In genomic region chr13:30114586-30115256, GRCh38 we compare ENCODE assay signal across 8 cellular contexts.
A peak's percentile ranks its signal among the peaks of the same experiment; 100 is the strongest.
DNase-seq lines count a peak whose midpoint lies in the region; ATAC-seq and TF ChIP-seq lines count a peak whose summit lies in the region.

No MANE protein-coding gene starts in this region.

- ATAC-seq in HG03095 (IDR thresholded peaks at IDR 0.05; ENCODE audit: unreplicated experiment) = peak; percentile 88
- peak; percentile 92 for ATAC-seq in central memory CD8-positive, alpha-beta T cell (replicated peaks; ENCODE audit: extremely low read depth, poor library complexity, severe bottlenecking)

- H3K9me3 Mint-ChIP-seq in central memory CD8-positive, alpha-beta T cell = no peaks in the 10 kb centered on the region

- no peaks in the 10 kb centered on the region for H3K27me3 ChIP-seq in kidney epithelial cell (ENCODE audit: control insufficient read depth, insufficient read depth, low read length)

- peak; percentile 77 for DNase-seq in ACHN
- peak; percentile 54 for DNase-seq in NCI-H2171 (lab: John Stamatoyannopoulos, UW)
- DNase-seq in activated CD4-positive, CD25-positive, alpha-beta regulatory T cell (lab: John Stamatoyannopoulos, UW) = peak; percentile 84 to 94 (median 91)
- DNase-seq in central memory CD8-positive, alpha-beta T cell (ENCODE audit: low spot score in 2 of 2) = peak; percentile 88 to 95
- peak; percentile 39 for DNase-seq in kidney epithelial cell (ENCODE audit: low read depth)
- peak; percentile 84 to 92 for DNase-seq in stimulated activated CD4-positive, alpha-beta T cell treated with anti-CD3 and anti-CD28 coated beads, Interleukin-15, amount 100 ng/mL, for 48 hours (ENCODE audit: low read depth in 2 of 2)

- H3K27ac Mint-ChIP-seq in central memory CD8-positive, alpha-beta T cell (ENCODE audit: low read depth) = peak overlapping the region; percentile 73

- peaks cover 29% of the 10 kb centered on the region for H3K4me1 Mint-ChIP-seq in central memory CD8-positive, alpha-beta T cell

- peak overlapping the region; percentile 78 for H3K4me3 Mint-ChIP-seq in central memory CD8-positive, alpha-beta T cell

- in situ Hi-C loops in ACHN (cut with HindIII; ENCODE audit: low pct_ligation_motif_present, low pct_unique_long_range_greater_than_20kb, low sequenced_read_pairs) = loop anchor here (25.0 kb wide), 1 partner anchor 352 kb away; no protein-coding TSS in a partner anchor

- TF ChIP-seq POLR2A in GM18526 (IDR thresholded peaks at IDR 0.05; ENCODE audit: extremely low read depth, insufficient read length) = peak; percentile 33

- H3K36me3 ChIP-seq in kidney epithelial cell (ENCODE audit: control insufficient read depth, insufficient read depth, low read length) = no peaks in the 10 kb centered on the region

- H3K27me3 Mint-ChIP-seq in central memory CD8-positive, alpha-beta T cell = no peaks in the 10 kb centered on the region

- peak; percentile 85 for TF ChIP-seq CTCF in kidney epithelial cell (IDR thresholded peaks at IDR 0.05; ENCODE audit: insufficient read depth, low read length, poor library complexity, severe bottlenecking)

- H3K36me3 Mint-ChIP-seq in central memory CD8-positive, alpha-beta T cell (ENCODE audit: insufficient read depth) = peaks cover 1% of the 10 kb centered on the region

- H3K4me3 ChIP-seq in kidney epithelial cell (ENCODE audit: low read depth, low read length) = peak overlapping the region; percentile 36

Comparison
In these comparisons a context has a peak if more than half of its experiments do, and no peak if none do; other contexts are left out.
1. Peak in every context shown above with its lines: DNase-seq, ATAC-seq and H3K4me3 ChIP-seq.
2. DNase-seq: peak in every context shown above with its lines; median percentile 92 in central memory CD8-positive, alpha-beta T cell; 91 in activated CD4-positive, CD25-positive, alpha-beta regulatory T cell; 88 in stimulated activated CD4-positive, alpha-beta T cell treated with anti-CD3 and anti-CD28 coated beads, Interleukin-15, amount 100 ng/mL, for 48 hours; 77 in ACHN; 54 in NCI-H2171; 39 in kidney epithelial cell.